ENCODE assay signal across 8 cellular contexts in the genomic region with DNA sequence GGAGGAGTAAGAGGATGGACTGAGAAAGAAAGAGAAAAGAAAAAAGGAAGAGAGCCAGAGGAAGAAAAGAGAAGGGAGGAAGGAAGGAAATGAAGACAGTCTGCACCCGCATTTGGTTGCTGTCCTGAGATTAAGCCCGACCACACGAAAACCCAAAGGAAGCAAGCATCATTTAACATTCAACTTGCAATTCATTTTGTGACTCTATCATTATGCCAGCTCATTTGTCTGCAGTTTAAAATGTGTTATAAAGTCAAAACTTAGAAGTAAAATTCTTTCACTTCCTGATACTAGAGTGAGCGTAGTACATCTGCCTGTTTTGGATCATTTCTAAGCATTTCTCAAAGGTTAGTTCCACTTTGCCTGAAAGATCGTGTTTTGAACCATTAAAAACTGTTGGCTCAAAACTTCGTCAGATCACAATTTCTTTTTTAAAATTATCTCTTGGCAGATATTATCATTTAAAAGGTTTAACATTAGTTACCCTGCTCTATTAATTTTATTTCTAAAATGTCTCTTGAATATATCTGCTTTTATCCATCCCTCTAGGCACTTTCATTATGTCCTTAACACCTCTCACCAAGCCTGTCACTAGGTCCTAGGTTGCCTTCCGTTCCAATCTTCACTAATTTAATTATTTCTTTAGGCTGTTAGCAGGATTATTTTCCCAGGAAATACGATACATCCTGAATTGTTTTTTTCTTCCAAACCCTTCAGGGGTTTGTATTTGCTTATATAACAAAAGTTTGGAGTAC.
DNase-seq lines count a peak whose midpoint lies in the region; ATAC-seq and TF ChIP-seq lines count a peak whose summit lies in the region.

No MANE protein-coding gene starts in this region.

- H3K4me3 Mint-ChIP-seq in activated T-cell treated with anti-CD3 and anti-CD28 coated beads, Interleukin-2, amount 50 U/mL, for 4 hours, result peak overlapping the region; percentile 63

- POLR2A ChIA-PET in PC-9 (lab: Charles Lee; ENCODE audit: unreplicated experiment), result no interaction called here

- CTCF ChIA-PET in PC-9 (lab: Charles Lee), result no interaction called here

- no peaks in the 10 kb centered on the region for H3K9me2 ChIP-seq in PC-9 (ENCODE audit: insufficient read depth)

- no peak overlapping the region for H3K27ac ChIP-seq in PC-9

- DNase-seq in activated T-cell treated with anti-CD3 and anti-CD28 coated beads, Interleukin-2, amount 50 U/mL, for 4 hours, result no peak
- DNase-seq in activated T-cell treated with anti-CD3 and anti-CD28 coated beads, Interleukin-2, amount 50 U/mL, for 1 hour, result no peak
- DNase-seq in PC-9 (no peak), omental fat pad (ENCODE audit: low spot score) (no peak), ecto neural progenitor cell (ENCODE audit: low spot score) (no peak), putamen (ENCODE audit: low spot score) (no peak), mucosa of gallbladder (ENCODE audit: low spot score) (no peak)

- intact Hi-C loops in PC-9 (cut with micrococcal nuclease; ENCODE audit: unreplicated experiment), result no loop called here

- peaks cover 3% of the 10 kb centered on the region for H3K27me3 Mint-ChIP-seq in activated T-cell treated with anti-CD3 and anti-CD28 coated beads, Interleukin-2, amount 50 U/mL, for 4 hours (ENCODE audit: low read depth)

- peak overlapping the region; percentile 48; the same call in 1 of the 2 replicates for H2AFZ ChIP-seq in PC-9

- H3K4me2 ChIP-seq in PC-9, result peak overlapping the region; percentile 29

- peak; percentile 62 to 81 for ATAC-seq in activated T-cell treated with anti-CD3 and anti-CD28 coated beads, Interleukin-2, amount 50 U/mL, for 4 hours
- peak; percentile 70 for ATAC-seq in HG02798 (IDR thresholded peaks at IDR 0.05; ENCODE audit: poor library complexity, unreplicated experiment)
- peak; percentile 8 for ATAC-seq in omental fat pad (ENCODE audit: low FRiP score)

- no TSS peak for BruUV-seq in PC-9 (replicated peaks; lab: Mats Ljungman, UMichigan)

- H3K27me3 ChIP-seq in PC-9 (ENCODE audit: insufficient read depth, low read depth), result no peaks in the 10 kb centered on the region

- no peak overlapping the region for H3K4me3 ChIP-seq in PC-9

- TF ChIP-seq CTCF in PC-9 (conservative IDR thresholded peaks at IDR 0.05) (no peak), omental fat pad (IDR thresholded peaks at IDR 0.05) (no peak)

- no peaks in the 10 kb centered on the region for H3F3A ChIP-seq in PC-9 (ENCODE audit: insufficient read depth, low read depth)

- no peaks in the 10 kb centered on the region for H3K36me3 Mint-ChIP-seq in activated T-cell treated with anti-CD3 and anti-CD28 coated beads, Interleukin-2, amount 50 U/mL, for 4 hours (ENCODE audit: insufficient read depth)

- no peaks in the 10 kb centered on the region for H3K4me1 ChIP-seq in PC-9 (replicated peaks; ENCODE audit: insufficient read depth)

- no peaks in the 10 kb centered on the region; the same call in 1 of the 2 replicates for H3K9me3 ChIP-seq in PC-9 (ENCODE audit: insufficient read depth, low read depth)

- H3K9me3 Mint-ChIP-seq in activated T-cell treated with anti-CD3 and anti-CD28 coated beads, Interleukin-2, amount 50 U/mL, for 4 hours, result no peaks in the 10 kb centered on the region

- H3K79me2 ChIP-seq in PC-9 (ENCODE audit: low read depth), result no peaks in the 10 kb centered on the region

- no peaks in the 10 kb centered on the region for H4K20me1 ChIP-seq in PC-9 (ENCODE audit: insufficient read depth)

- H3K4me1 Mint-ChIP-seq in activated T-cell treated with anti-CD3 and anti-CD28 coated beads, Interleukin-2, amount 50 U/mL, for 4 hours (ENCODE audit: low read depth), result peaks cover 24% of the 10 kb centered on the region

- no peaks in the 10 kb centered on the region for H3K36me3 ChIP-seq in PC-9 (ENCODE audit: low read depth)

Comparison
In these comparisons a context has a peak if more than half of its experiments do, and no peak if none do; other contexts are left out.
1. ATAC-seq: peak in every context shown above with its lines; median percentile 72 in activated T-cell treated with anti-CD3 and anti-CD28 coated beads, Interleukin-2, amount 50 U/mL, for 4 hours; 70 in HG02798; 8 in omental fat pad.